ENCODE assay signal across 2 cellular contexts in genomic region chr3:9781551-9781950, GRCh38.
TF ChIP-seq lines count a peak whose summit lies in the region.

No MANE protein-coding gene starts in this region.

TF ChIP-seq in liver, 16 proteins besides CTCF, POLR2A, EP300 and RAD21:
- TF ChIP-seq RXRA (IDR thresholded peaks at IDR 0.05) (no peak), REST (IDR thresholded peaks at IDR 0.05) (no peak), TAF1 (conservative IDR thresholded peaks at IDR 0.05) (no peak)

TF ChIP-seq in HepG2, 621 proteins besides CTCF, POLR2A, EP300 and RAD21:
- TF ChIP-seq REST (IDR thresholded peaks at IDR 0.05; ENCODE audit: borderline replicate concordance in 1 of 2, low read depth in 1 of 2, low read length in 2 of 2) (no peak), ZNF207 (IDR thresholded peaks at IDR 0.05; ENCODE audit: borderline replicate concordance) (no peak), SMYD3 (CRISPR knock-in tag; IDR thresholded peaks at IDR 0.05) (no peak), ZNF414 (CRISPR knock-in tag; IDR thresholded peaks at IDR 0.05) (no peak), NPAS2 (CRISPR knock-in tag; IDR thresholded peaks at IDR 0.05; ENCODE audit: borderline replicate concordance) (no peak), ARNT2 (CRISPR knock-in tag; IDR thresholded peaks at IDR 0.05; ENCODE audit: low read depth) (no peak), GPBP1L1 (CRISPR knock-in tag; IDR thresholded peaks at IDR 0.05) (no peak), THAP11 (CRISPR knock-in tag; IDR thresholded peaks at IDR 0.05) (no peak), ZFP1 (CRISPR knock-in tag; IDR thresholded peaks at IDR 0.05) (no peak), EED (CRISPR knock-in tag; IDR thresholded peaks at IDR 0.05) (no peak), ZBTB38 (CRISPR knock-in tag; IDR thresholded peaks at IDR 0.05) (no peak), ZSCAN25 (CRISPR knock-in tag; IDR thresholded peaks at IDR 0.05) (no peak), ZBED4 (CRISPR knock-in tag; IDR thresholded peaks at IDR 0.05; ENCODE audit: borderline replicate concordance) (no peak), KDM6A (CRISPR knock-in tag; IDR thresholded peaks at IDR 0.05; ENCODE audit: low read depth) (no peak), HOXA7 (CRISPR knock-in tag; IDR thresholded peaks at IDR 0.05) (no peak), ZNF10 (CRISPR knock-in tag; IDR thresholded peaks at IDR 0.05; ENCODE audit: borderline replicate concordance, low read depth) (no peak), FOXJ3 (CRISPR knock-in tag; IDR thresholded peaks at IDR 0.05; ENCODE audit: borderline replicate concordance) (no peak), ZNF713 (CRISPR knock-in tag; IDR thresholded peaks at IDR 0.05) (no peak), MLX (CRISPR knock-in tag; IDR thresholded peaks at IDR 0.05) (no peak)
